ENCODE assay signal across 14 cellular contexts in genomic region chr2:164456599-164456998, GRCh38.
DNase-seq lines count a peak whose midpoint lies in the region; TF ChIP-seq lines count a peak whose summit lies in the region.
"Had no signal": no experiment of that assay in that cellular context is flagged by ENCODE, and none has a peak within 500 bp of the region (broad histone marks: within the 10 kb centered on the region; RNA-seq: fewer than 3 reads in every experiment).

No MANE protein-coding gene starts in this region.

- H3K4me3 Mint-ChIP-seq in activated CD4-positive, alpha-beta T cell treated with anti-CD3 and anti-CD28 coated beads, Interleukin-2, amount 10 ng/mL, durations not matched to agents 24 days and 14 days, result no peak overlapping the region
- H3K4me3 Mint-ChIP-seq in progenitor cell of endocrine pancreas (ENCODE audit: low read depth), result no peak overlapping the region
- H3K4me3 Mint-ChIP-seq: activated naive CD4-positive, alpha-beta T cell treated with anti-CD3 and anti-CD28 coated beads, Interleukin-2, amount 50 U/mL, for 24 hours; CD8-positive, alpha-beta memory T cell had no signal

- no peak for TF ChIP-seq CTCF in progenitor cell of endocrine pancreas (IDR thresholded peaks at IDR 0.05; ENCODE audit: unreplicated experiment)

- no peak overlapping the region for H3K27ac Mint-ChIP-seq in activated CD4-positive, alpha-beta T cell treated with anti-CD3 and anti-CD28 coated beads, Interleukin-2, amount 10 ng/mL, durations not matched to agents 24 days and 14 days
- no peak overlapping the region for H3K27ac Mint-ChIP-seq in progenitor cell of endocrine pancreas
- H3K27ac Mint-ChIP-seq: activated naive CD4-positive, alpha-beta T cell treated with anti-CD3 and anti-CD28 coated beads, Interleukin-2, amount 50 U/mL, for 24 hours had no signal

- H3K27ac ChIP-seq in SK-N-MC, result no peak overlapping the region
- H3K27ac ChIP-seq: HL-60, pancreas, RWPE1 had no signal

- DNase-seq in NCI-H2196 (lab: John Stamatoyannopoulos, UW; ENCODE audit: unreplicated experiment) (peak; percentile 4), NCI-H2196 treated with DMSO at 0.1 percent for 48 hours (lab: John Stamatoyannopoulos, UW; ENCODE audit: unreplicated experiment) (no peak), NCI-H2029 treated with DMSO at 0.1 percent for 48 hours (lab: John Stamatoyannopoulos, UW) (peak; percentile 57), SK-N-MC (ENCODE audit: low read depth, low spot score) (peak; percentile 44), retina (peak; percentile 49), NK-92 (lab: John Stamatoyannopoulos, UW; ENCODE audit: unreplicated experiment) (no peak), progenitor cell of endocrine pancreas (ENCODE audit: low spot score, unreplicated experiment) (no peak)
- DNase-seq in activated CD4-positive, alpha-beta T cell treated with anti-CD3 and anti-CD28 coated beads, Interleukin-2, amount 10 ng/mL, durations not matched to agents 24 days and 14 days, result no peak
- DNase-seq: CD8-positive, alpha-beta memory T cell; midbrain had no signal

- H3K27me3 Mint-ChIP-seq in activated CD4-positive, alpha-beta T cell treated with anti-CD3 and anti-CD28 coated beads, Interleukin-2, amount 10 ng/mL, durations not matched to agents 24 days and 14 days, result no peaks in the 10 kb centered on the region
- peaks cover 7% of the 10 kb centered on the region for H3K27me3 Mint-ChIP-seq in progenitor cell of endocrine pancreas
- H3K27me3 Mint-ChIP-seq: activated naive CD4-positive, alpha-beta T cell treated with anti-CD3 and anti-CD28 coated beads, Interleukin-2, amount 50 U/mL, for 24 hours; CD8-positive, alpha-beta memory T cell had no signal

- H3K4me1 Mint-ChIP-seq in activated CD4-positive, alpha-beta T cell treated with anti-CD3 and anti-CD28 coated beads, Interleukin-2, amount 10 ng/mL, durations not matched to agents 24 days and 14 days, result no peaks in the 10 kb centered on the region
- no peaks in the 10 kb centered on the region for H3K4me1 Mint-ChIP-seq in progenitor cell of endocrine pancreas (ENCODE audit: low read depth)
- H3K4me1 Mint-ChIP-seq: activated naive CD4-positive, alpha-beta T cell treated with anti-CD3 and anti-CD28 coated beads, Interleukin-2, amount 50 U/mL, for 24 hours; CD8-positive, alpha-beta memory T cell had no signal

- H3K9me3 ChIP-seq in SK-N-MC (ENCODE audit: low read depth, low read length), result no peaks in the 10 kb centered on the region
- H3K9me3 ChIP-seq: pancreas had no signal

- intact Hi-C loops in activated CD4-positive, alpha-beta T cell treated with anti-CD3 and anti-CD28 coated beads, Interleukin-2, amount 10 ng/mL, durations not matched to agents 24 days and 14 days (cut with micrococcal nuclease), result no loop called here

- no peak overlapping the region for H3K4me3 ChIP-seq in SK-N-MC
- H3K4me3 ChIP-seq: pancreas had no signal

- H3K36me3 ChIP-seq in SK-N-MC (ENCODE audit: insufficient read depth, low read length), result no peaks in the 10 kb centered on the region
- H3K36me3 ChIP-seq: pancreas had no signal

- H3K9me3 Mint-ChIP-seq in activated CD4-positive, alpha-beta T cell treated with anti-CD3 and anti-CD28 coated beads, Interleukin-2, amount 10 ng/mL, durations not matched to agents 24 days and 14 days, result no peaks in the 10 kb centered on the region
- H3K9me3 Mint-ChIP-seq in progenitor cell of endocrine pancreas (ENCODE audit: low read depth), result no peaks in the 10 kb centered on the region

- H3K9ac ChIP-seq in SK-N-MC (ENCODE audit: insufficient read length), result no peak overlapping the region

- no peaks in the 10 kb centered on the region for H3K36me3 Mint-ChIP-seq in activated CD4-positive, alpha-beta T cell treated with anti-CD3 and anti-CD28 coated beads, Interleukin-2, amount 10 ng/mL, durations not matched to agents 24 days and 14 days (ENCODE audit: low read depth)
- no peaks in the 10 kb centered on the region for H3K36me3 Mint-ChIP-seq in progenitor cell of endocrine pancreas (ENCODE audit: insufficient read depth)
- H3K36me3 Mint-ChIP-seq: activated naive CD4-positive, alpha-beta T cell treated with anti-CD3 and anti-CD28 coated beads, Interleukin-2, amount 50 U/mL, for 24 hours; CD8-positive, alpha-beta memory T cell had no signal

Comparison
In these comparisons a context has a peak if more than half of its experiments do, and no peak if none do; other contexts are left out.
1. DNase-seq: peak in NCI-H2196 (single experiment), NCI-H2029 treated with DMSO at 0.1 percent for 48 hours (single experiment), SK-N-MC (single experiment) and retina (single experiment); none in NCI-H2196 treated with DMSO at 0.1 percent for 48 hours (single experiment), activated CD4-positive, alpha-beta T cell treated with anti-CD3 and anti-CD28 coated beads, Interleukin-2, amount 10 ng/mL, durations not matched to agents 24 days and 14 days (single experiment), NK-92 (single experiment) and progenitor cell of endocrine pancreas (single experiment).